ENCODE assay signal across 8 cellular contexts in the genomic region with DNA sequence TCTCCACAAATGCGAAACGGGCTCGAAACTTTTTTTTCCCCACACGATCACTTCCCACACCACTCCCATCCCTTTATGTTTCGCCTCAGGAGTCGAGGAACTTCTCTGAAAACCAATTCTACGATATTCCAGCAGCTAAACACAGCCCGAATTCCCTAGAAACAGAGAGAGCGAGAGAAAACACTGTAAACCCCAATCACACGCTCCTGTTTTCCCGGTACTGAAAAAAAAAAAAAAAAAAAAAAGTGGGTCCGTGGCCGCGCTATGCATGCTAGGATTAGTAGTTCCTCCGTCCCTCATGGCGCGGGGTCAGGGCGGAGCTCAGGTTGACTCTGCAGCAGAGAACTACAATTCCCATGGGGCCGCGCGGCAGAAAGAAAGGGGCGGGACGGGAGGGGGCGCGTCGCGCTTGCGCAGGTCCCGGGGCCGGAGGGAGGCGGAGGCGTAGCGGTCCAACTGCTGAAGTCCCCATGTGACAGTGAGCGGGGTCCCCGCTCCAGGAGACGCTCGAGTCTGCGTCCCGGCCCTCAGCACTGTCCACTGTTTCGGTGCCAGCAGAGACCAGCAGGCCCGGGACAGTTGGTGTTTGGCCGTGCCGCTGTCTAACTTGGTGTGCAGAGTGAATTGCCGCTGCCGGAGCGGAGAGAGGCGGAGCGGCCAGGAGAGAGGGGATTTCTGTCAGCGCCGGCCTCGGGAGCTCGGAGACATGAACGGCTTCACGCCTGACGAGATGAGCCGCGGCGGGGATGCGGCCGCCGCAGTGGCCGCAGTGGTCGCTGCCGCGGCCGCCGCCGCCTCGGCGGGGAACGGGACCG. TPM values are rescaled to one million over a fixed set of nuclear protein-coding genes. Genes with fewer than 3 reads are reported as not detected.
A peak's percentile ranks its signal among the peaks of the same experiment; 100 is the strongest.
DNase-seq lines count a peak whose midpoint lies in the region; ATAC-seq, FAIRE-seq and TF ChIP-seq lines count a peak whose summit lies in the region.

A gene with protein sequence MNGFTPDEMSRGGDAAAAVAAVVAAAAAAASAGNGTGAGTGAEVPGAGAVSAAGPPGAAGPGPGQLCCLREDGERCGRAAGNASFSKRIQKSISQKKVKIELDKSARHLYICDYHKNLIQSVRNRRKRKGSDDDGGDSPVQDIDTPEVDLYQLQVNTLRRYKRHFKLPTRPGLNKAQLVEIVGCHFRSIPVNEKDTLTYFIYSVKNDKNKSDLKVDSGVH (plus strand): TSS at position 478 of the 815 bp plus-strand sequence. CDS start 229 bp downstream, at position 707.

- H2AK5ac ChIP-seq in H1 (ENCODE audit: low read depth, low read length) = no peak within 1 kb of the TSS

- H2BK120ac ChIP-seq in H1 (replicated peaks; ENCODE audit: low read depth, low read length) = no peak within 1 kb of the TSS

- peak within 1 kb of the TSS; percentile 87 for H4K8ac ChIP-seq in H1 (ENCODE audit: extremely low read depth, insufficient read depth, low read length)

- peak within 1 kb of the TSS; percentile 20 for H4K91ac ChIP-seq in H1 (replicated peaks; ENCODE audit: insufficient read length, low read length)

- peak within 1 kb of the TSS; percentile 27 for H3K56ac ChIP-seq in H1 (replicated peaks; ENCODE audit: insufficient read length, low read depth, low read length)

- peak; percentile 66 to 73 for TF ChIP-seq POLR2A in H1 (IDR thresholded peaks at IDR 0.05; ENCODE audit: control extremely low read depth in 1 of 2, low read depth in 2 of 2, low read length in 2 of 2)

- peaks cover 11% of the 10 kb centered on the region for H3K23me2 ChIP-seq in H1 (ENCODE audit: low read depth, low read length)

- POLR2A ChIA-PET in H1 (lab: Charles Lee; ENCODE audit: partially characterized antibody) = interaction anchor here (1.5 to 6.6 kb wide), 4 partner anchors 13 to 39 kb away, joined by 4 to 123 read pairs (median 4); a partner anchor contains a TSS

- FAIRE-seq in HTR-8/SVneo (lab: Jason Lieb, UNC) (peak; percentile 96), H1 (lab: Jason Lieb, UNC) (peak; percentile 87)

- no peaks in the 10 kb centered on the region for H3K36me3 Mint-ChIP-seq in memory B cell

- 2% methylated on average over 38 of the region's 72 CpGs; no CpG with 5 or more reads in 1 of the 2 experiments for WGBS in H1 (ENCODE audit: extremely low coverage in 1 of 2, insufficient coverage in 1 of 2, insufficient read length in 1 of 2, insufficient replicate concordance in 2 of 2, low coverage in 1 of 2, low lambda C conversion rate in 2 of 2, missing lambda C conversion rate in 1 of 2), 2 experiments

- H3K9me3 ChIP-seq in H1 (ENCODE audit: insufficient read depth in 2 of 2, low read depth in 1 of 2, low read length in 1 of 2) = no peaks in the 10 kb centered on the region

- no peaks in the 10 kb centered on the region; a peak in 1 of 7 replicates for H3K4me1 ChIP-seq in H1 (replicated peaks in 1 of 4; ENCODE audit: control insufficient read depth in 3 of 4, insufficient read depth in 4 of 4, low read length in 3 of 4)

- peaks cover 0 to 11% of the 10 kb centered on the region in 2 experiments; a peak in 2 of 4 replicates for H3K79me2 ChIP-seq in H1 (ENCODE audit: control insufficient read depth in 1 of 2, insufficient read depth in 2 of 2, low read length in 2 of 2)

- H2BK12ac ChIP-seq in H1 (ENCODE audit: low read depth, low read length) = peak within 1 kb of the TSS; percentile 77

- H3K23ac ChIP-seq in H1 (ENCODE audit: insufficient read length) = no peak within 1 kb of the TSS

- no peak for TF ChIP-seq CTCF in H1 (IDR thresholded peaks at IDR 0.05; ENCODE audit: control extremely low read depth in 1 of 3, insufficient read depth in 1 of 3, low read depth in 1 of 3, low read length in 3 of 3)

- H3K27ac ChIP-seq in H1 (ENCODE audit: low read depth, low read length) = 0 out of 2 replicates have a peak within 1 kb of the TSS, but pooled peaks have one; percentile 30

- peak within 1 kb of the TSS; percentile 15 for H4K5ac ChIP-seq in H1 (ENCODE audit: insufficient read length, low read depth, low read length)

- H2BK15ac ChIP-seq in H1 (ENCODE audit: low read length) = no peak within 1 kb of the TSS

- H2AFZ ChIP-seq in H1 (ENCODE audit: low read length) = peak within 1 kb of the TSS; percentile 99

- H3K27ac Mint-ChIP-seq in memory B cell = peak within 1 kb of the TSS; percentile 95

- H3K27me3 Mint-ChIP-seq in memory B cell = no peaks in the 10 kb centered on the region

- H3K4me1 Mint-ChIP-seq in memory B cell = peaks cover 10% of the 10 kb centered on the region

- peak within 1 kb of the TSS; percentile 97 to 98 for H3K4me2 ChIP-seq in H1 (ENCODE audit: insufficient read depth in 1 of 2, low read depth in 2 of 2, low read length in 2 of 2)

- peak within 1 kb of the TSS; percentile 67 to 76 (median 71) for H3K9ac ChIP-seq in H1 (replicated peaks in 1 of 4; ENCODE audit: extremely low read depth in 1 of 4, low read depth in 3 of 4, low read length in 3 of 4)

- TF ChIP-seq EP300 in H1 (IDR thresholded peaks at IDR 0.05; ENCODE audit: borderline replicate concordance in 1 of 2, low read depth in 2 of 2, low read length in 2 of 2) = no peak

- H3K4me3 Mint-ChIP-seq in memory B cell = peak within 1 kb of the TSS; percentile 99

- peaks cover 0 to 4% (median 0%) of the 10 kb centered on the region in 4 experiments; a peak in 1 of 8 replicates for H3K36me3 ChIP-seq in H1 (ENCODE audit: control insufficient read depth in 2 of 4, insufficient read depth in 4 of 4, low read length in 3 of 4)

- DNase-seq in COLO829 (ENCODE audit: low spot score) (peak; percentile 98), HTR-8/SVneo (ENCODE audit: insufficient read length, low spot score) (peak; percentile 95), NOMO-1 treated with dmso at 0.1 percent for 144 hours (lab: John Stamatoyannopoulos, UW; ENCODE audit: unreplicated experiment) (peak; percentile 94), H1 (ENCODE audit: low read depth in 1 of 2, low spot score in 2 of 2) (peak; percentile 90 to 94), memory B cell (ENCODE audit: low spot score in 2 of 2) (peak; percentile 90 to 93)
- DNase-seq in activated CD8-positive, alpha-beta memory T cell treated with anti-CD3 and anti-CD28 coated beads for 48 hours (ENCODE audit: low read depth in 2 of 3, low spot score in 2 of 3) = peak; percentile 80 to 92 (median 89)
- peak; percentile 93 for DNase-seq in stimulated activated CD8-positive, alpha-beta memory T cell treated with anti-CD3 and anti-CD28 coated beads, Interleukin-12 subunit alpha, Interleukin-12 subunit beta, amount 100 ng/mL, for 24 hours (ENCODE audit: extremely low read depth)

- H3K14ac ChIP-seq in H1 (ENCODE audit: insufficient read length) = no peak within 1 kb of the TSS

- H3K4me3 ChIP-seq in H1 (ENCODE audit: extremely low read depth in 1 of 4, insufficient read depth in 2 of 4, low read depth in 3 of 4, low read length in 4 of 4) = peak within 1 kb of the TSS; percentile 68 to 90 (median 88)

- no peaks in the 10 kb centered on the region for H4K20me1 ChIP-seq in H1 (replicated peaks in 1 of 2; ENCODE audit: control insufficient read depth in 1 of 2, insufficient read depth in 2 of 2, low read length in 2 of 2)

- ATAC-seq in GM21367 (IDR thresholded peaks at IDR 0.05; ENCODE audit: unreplicated experiment) (peak; percentile 67), memory B cell (ENCODE audit: low read depth) (peak; percentile 81)

- no peaks in the 10 kb centered on the region for H3K27me3 ChIP-seq in H1 (replicated peaks in 1 of 4; ENCODE audit: control insufficient read depth in 3 of 4, extremely low read depth in 1 of 4, insufficient read depth in 3 of 4, low read length in 3 of 4)

- H3K79me1 ChIP-seq in H1 (ENCODE audit: low read depth, low read length) = no peaks in the 10 kb centered on the region

- TF ChIP-seq RAD21 in H1 (IDR thresholded peaks at IDR 0.05 in 1 of 2, conservative IDR thresholded peaks at IDR 0.05 in 1 of 2; ENCODE audit: low read depth in 2 of 2, low read length in 2 of 2) = no peak

- H2BK20ac ChIP-seq in H1 (ENCODE audit: low read length) = no peak within 1 kb of the TSS

- peak within 1 kb of the TSS; percentile 89; the same call in 1 of the 2 replicates for H3K18ac ChIP-seq in H1 (ENCODE audit: extremely low read depth, low read length)

- CTCF ChIA-PET in H1 (lab: Charles Lee; ENCODE audit: partially characterized antibody) = interaction anchor here (0.6 to 3.3 kb wide), 8 partner anchors 10 to 382 kb away, joined by 3 to 12 read pairs (median 6); a partner anchor contains a TSS

- no peak within 1 kb of the TSS for H2BK5ac ChIP-seq in H1 (ENCODE audit: low read depth, low read length)

- H3K4ac ChIP-seq in H1 (replicated peaks; ENCODE audit: insufficient read length, low read depth, low read length) = no peak within 1 kb of the TSS

- H3K9me3 Mint-ChIP-seq in memory B cell = no peaks in the 10 kb centered on the region

TF ChIP-seq in H1, 55 proteins besides CTCF, POLR2A, EP300 and RAD21 (continues in another document):
- TF ChIP-seq SP2 (IDR thresholded peaks at IDR 0.05; ENCODE audit: low read length) (no peak), NRF1 (IDR thresholded peaks at IDR 0.05; ENCODE audit: low read depth, low read length) (peak; percentile 84), RBBP5 (IDR thresholded peaks at IDR 0.05; ENCODE audit: borderline replicate concordance, low read depth, low read length) (no peak; the same call in 1 of the 2 replicates), CBX8 (IDR thresholded peaks at IDR 0.05; ENCODE audit: borderline replicate concordance, low read depth, low read length) (no peak), GABPA (IDR thresholded peaks at IDR 0.05; ENCODE audit: borderline replicate concordance, insufficient read depth, low read length) (no peak), SRF (IDR thresholded peaks at IDR 0.05; ENCODE audit: low read depth, low read length) (no peak), SIRT6 (IDR thresholded peaks at IDR 0.05; ENCODE audit: low read length) (no peak), ASH2L (IDR thresholded peaks at IDR 0.05; ENCODE audit: low read length) (no peak), HDAC2 (IDR thresholded peaks at IDR 0.05; ENCODE audit: borderline replicate concordance in 1 of 2, low read depth in 2 of 2, low read length in 2 of 2) (peak in 1 of 2 experiments; percentile 93; a peak in 2 of 4 replicates)
- TF ChIP-seq, protein P1, sequence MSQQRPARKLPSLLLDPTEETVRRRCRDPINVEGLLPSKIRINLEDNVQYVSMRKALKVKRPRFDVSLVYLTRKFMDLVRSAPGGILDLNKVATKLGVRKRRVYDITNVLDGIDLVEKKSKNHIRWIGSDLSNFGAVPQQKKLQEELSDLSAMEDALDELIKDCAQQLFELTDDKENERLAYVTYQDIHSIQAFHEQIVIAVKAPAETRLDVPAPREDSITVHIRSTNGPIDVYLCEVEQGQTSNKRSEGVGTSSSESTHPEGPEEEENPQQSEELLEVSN (IDR thresholded peaks at IDR 0.05) = no peak

RNA-seq across cellular contexts. Expression of the gene that starts here (rescaled TPM):
- total RNA-seq in H1 (2021; fragmentation: NEBNext Ultra II Directional; extraction: Animal tissue kit (Norgen Biotek cat#: 25700)) = 17.9 and 21.1 TPM in 2 replicates
- polyA plus RNA-seq in H1 (2011; rRNA removed) = 4.9 and 7.7 TPM in 2 replicates
- 15.4 TPM for polyA plus RNA-seq in H1 (2011; cell fraction: cytosol; rRNA removed)
- polyA plus RNA-seq in H1 (2011; cell fraction: nucleus; rRNA removed) = 5.1 TPM
- polyA plus RNA-seq in H1 (2012, experiment 1 of 2) = 12.5 to 17.5 TPM (median 13.7 TPM) in 4 replicates
- polyA plus RNA-seq in H1 (2012, experiment 2 of 2) = 5.7 TPM
- polyA plus RNA-seq in H1 (2013, experiment 1 of 2) = 13.7 TPM
- 13.5 TPM for polyA plus RNA-seq in H1 (2013, experiment 2 of 2)
- 1.7 and 2.0 TPM in 2 replicates for polyA minus RNA-seq in H1 (2011; rRNA and poly(A)+ RNA removed)
- 8.1 TPM for polyA minus RNA-seq in H1 (2011; cell fraction: cytosol; rRNA and poly(A)+ RNA removed)
- 11.5 TPM for polyA minus RNA-seq in H1 (2011; cell fraction: nucleus; rRNA and poly(A)+ RNA removed)

Comparison
In these comparisons a context has a peak if more than half of its experiments do, and no peak if none do; other contexts are left out.
1. Peak in every context shown above with its lines: DNase-seq, ATAC-seq, H3K4me3 ChIP-seq and H3K27ac ChIP-seq.